Comparison of ENCODE assay signal across 8 cellular contexts in the genomic region with DNA sequence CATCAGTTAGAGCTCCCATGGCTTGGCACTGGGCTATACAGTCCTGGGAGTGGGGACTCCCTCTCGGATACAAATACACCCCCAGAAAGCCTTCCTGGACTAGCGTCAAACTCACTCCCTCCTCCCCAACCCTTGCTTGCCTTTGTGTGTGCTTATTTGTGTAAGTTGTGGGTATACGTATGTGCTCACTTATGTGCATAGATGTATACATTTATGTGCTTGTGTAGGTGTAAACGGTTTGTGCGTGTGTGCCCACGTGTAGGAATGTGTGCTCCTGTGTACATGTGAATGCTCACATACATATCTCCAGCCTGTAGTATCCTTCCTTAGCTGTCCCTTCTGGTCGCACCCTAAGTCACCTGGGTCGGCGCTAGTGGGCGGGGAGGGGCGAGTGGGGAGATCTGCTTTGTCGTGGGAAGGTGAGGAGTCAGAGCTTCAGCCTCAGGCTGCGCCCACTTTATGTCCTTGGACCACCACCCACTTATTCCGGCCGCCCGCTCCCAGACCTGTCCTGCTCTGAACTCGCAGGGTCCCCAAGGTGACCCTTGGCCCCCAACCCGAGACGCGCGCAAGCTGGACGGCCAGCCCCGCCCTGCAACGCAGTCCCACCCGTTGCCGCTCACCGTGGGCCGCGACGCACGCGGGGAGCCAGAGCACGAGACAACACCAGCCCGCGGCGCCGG. TPM values are rescaled to one million over a fixed set of nuclear protein-coding genes. Genes with fewer than 3 reads are reported as not detected.
A peak's percentile ranks its signal among the peaks of the same experiment; 100 is the strongest.
DNase-seq lines count a peak whose midpoint lies in the region; ATAC-seq and TF ChIP-seq lines count a peak whose summit lies in the region.

No MANE protein-coding gene starts in this region.

- H3K27me3 ChIP-seq in tibial nerve = no peaks in the 10 kb centered on the region

- WGBS in tibial nerve, 2 donors = 1 to 2% methylated on average over 24 to 30 of the region's 37 CpGs

- no peak for TF ChIP-seq POLR2A in tibial nerve (IDR thresholded peaks at IDR 0.05)

- H3K9me3 Mint-ChIP-seq in memory B cell = no peaks in the 10 kb centered on the region

- H3K4me1 ChIP-seq in OCI-LY7 (ENCODE audit: insufficient read depth, low read length, poor library complexity, severe bottlenecking) = peaks cover 26% of the 10 kb centered on the region
- H3K4me1 ChIP-seq in tibial nerve = peaks cover 0 to 35% (median 7%) of the 10 kb centered on the region in 4 donors

- H3K4me3 ChIP-seq in OCI-LY7 (ENCODE audit: low read depth, low read length, poor library complexity, severe bottlenecking) (peak overlapping the region; percentile 93), tibial nerve (peak overlapping the region; percentile 49 to 80 (median 78))

- peaks cover 52% of the 10 kb centered on the region for H3K36me3 ChIP-seq in OCI-LY7 (ENCODE audit: insufficient read depth, low read length)
- H3K36me3 ChIP-seq in tibial nerve = peaks cover 0 to 26% (median 0%) of the 10 kb centered on the region in 3 donors

- peak; percentile 26 for TF ChIP-seq CTCF in GM12873 (IDR thresholded peaks at IDR 0.05; ENCODE audit: insufficient read depth, low read depth, low read length, missing control alignments)
- TF ChIP-seq CTCF in OCI-LY7 (conservative IDR thresholded peaks at IDR 0.05; ENCODE audit: low read length) = peak; percentile 58
- no peak for TF ChIP-seq CTCF in tibial nerve (IDR thresholded peaks at IDR 0.05)

- peak overlapping the region; percentile 97 for H3K4me2 ChIP-seq in OCI-LY7 (ENCODE audit: low read length)

- TSS peak; percentile 61 for BruUV-seq in OCI-LY7 (replicated peaks; lab: Mats Ljungman, UMichigan)

- ATAC-seq in GM21825 (IDR thresholded peaks at IDR 0.05; ENCODE audit: unreplicated experiment) (peak; percentile 6), memory B cell (ENCODE audit: low read depth) (no peak), HG03460 (IDR thresholded peaks at IDR 0.05; ENCODE audit: unreplicated experiment) (no peak)

- peaks cover 26% of the 10 kb centered on the region for H3K4me1 Mint-ChIP-seq in memory B cell

- peaks cover 23% of the 10 kb centered on the region for H4K20me1 ChIP-seq in OCI-LY7 (ENCODE audit: insufficient read depth, low read length)

- TF ChIP-seq EP300 in tibial nerve (IDR thresholded peaks at IDR 0.05) = no peak

- H3K79me2 ChIP-seq in OCI-LY7 (ENCODE audit: insufficient read depth, low read depth, low read length) = peaks cover 35% of the 10 kb centered on the region

- intact Hi-C loops in OCI-LY7 (cut with micrococcal nuclease; ENCODE audit: unreplicated experiment) = no loop called here

- POLR2A ChIA-PET in OCI-LY7 (lab: Charles Lee) = interaction anchor here (0.5 to 2.8 kb wide), 12 partner anchors 8 to 967 kb away, joined by 3 to 10 read pairs (median 4); a partner anchor contains a TSS

- CTCF ChIA-PET in OCI-LY7 (lab: Charles Lee; ENCODE audit: unreplicated experiment) = interaction anchor here (1.5 kb wide), 2 partner anchors 19 to 20 kb away, joined by 3 to 5 read pairs; no protein-coding TSS in a partner anchor

- peak overlapping the region; percentile 96 for H3K27ac Mint-ChIP-seq in memory B cell

- H3K9me3 ChIP-seq in OCI-LY7 (ENCODE audit: low read length) (no peaks in the 10 kb centered on the region), tibial nerve (no peaks in the 10 kb centered on the region)

- DNase-seq in OCI-LY7 (ENCODE audit: low spot score) = peak; percentile 53
- DNase-seq in caudate nucleus (lab: John Stamatoyannopoulos, UW) = peak in 8 of 61 donors; percentile 21 to 65 (median 60)
- peak in 1 of 2 donors; percentile 37 for DNase-seq in memory B cell (ENCODE audit: low spot score in 2 of 2)
- DNase-seq in tibial nerve (ENCODE audit: low spot score in 2 of 2) = peak in 1 of 2 donors; percentile 14
- no peak for DNase-seq in NCI-H2107 (lab: John Stamatoyannopoulos, UW)

- H3K27ac ChIP-seq in OCI-LY7 (ENCODE audit: low read depth, low read length, poor library complexity, severe bottlenecking) (peak overlapping the region; percentile 43), caudate nucleus (ENCODE audit: low read depth, low read length) (peak overlapping the region; percentile 7), tibial nerve (peak overlapping the region in 3 of 4 donors; percentile 64 to 95 (median 70))

- H3K36me3 Mint-ChIP-seq in memory B cell = peaks cover 2% of the 10 kb centered on the region

- peak overlapping the region; percentile 94 for H3K4me3 Mint-ChIP-seq in memory B cell

- no peaks in the 10 kb centered on the region for H3K27me3 Mint-ChIP-seq in memory B cell

- H3K9me2 ChIP-seq in OCI-LY7 (ENCODE audit: insufficient read depth, low read length) = no peaks in the 10 kb centered on the region

- H2AFZ ChIP-seq in OCI-LY7 (ENCODE audit: low read length) = peak overlapping the region; percentile 68; the same call in 1 of the 2 replicates

RNA-seq across cellular contexts. Expression of a gene that starts 0.4 kb away (rescaled TPM):
- 25.3 and 25.9 TPM in 2 replicates for total RNA-seq in OCI-LY7 (2014; rRNA removed; shearing (Covaris generic))
- total RNA-seq in OCI-LY7 (2022) (20.6 and 23.0 TPM in 2 replicates), tibial nerve (10 to 100 TPM; 14.4 to 31.5 (median 21.5) TPM)

RNA-seq across cellular contexts. Expression of a gene that starts 1.5 kb away (rescaled TPM):
- total RNA-seq in OCI-LY7 (2014; rRNA removed; shearing (Covaris generic)) = 334 and 378 TPM in 2 replicates
- total RNA-seq in OCI-LY7 (2022) (307 and 347 TPM in 2 replicates), tibial nerve (100 to 1,000 TPM; 194 to 245 (median 212) TPM)

RNA-seq across cellular contexts. Expression of a gene that starts 18.6 kb away (rescaled TPM):
- 32.9 and 42.2 TPM in 2 replicates for total RNA-seq in OCI-LY7 (2014; rRNA removed; shearing (Covaris generic))
- total RNA-seq in OCI-LY7 (2022) (33.2 and 38.2 TPM in 2 replicates), tibial nerve (10 to 100 TPM; 13.8 to 32.4 (median 18.7) TPM)

RNA-seq across cellular contexts. Expression of a gene that starts 30.2 kb away (rescaled TPM):
- not detected in 2 replicates for total RNA-seq in OCI-LY7 (2014; rRNA removed; shearing (Covaris generic))
- total RNA-seq in OCI-LY7 (2022) (not detected in 2 replicates), tibial nerve (not detected)

RNA-seq across cellular contexts. Expression of a gene that starts 51.7 kb away (rescaled TPM):
- 17.0 and 20.4 TPM in 2 replicates for total RNA-seq in OCI-LY7 (2014; rRNA removed; shearing (Covaris generic))
- total RNA-seq in OCI-LY7 (2022) (52.2 and 57.9 TPM in 2 replicates), tibial nerve (10 to 100 TPM in 1 of 4 donors, 1 to 10 TPM in 2, under 1 TPM in 1; 0.84 to 13.9 (median 4.4) TPM)

Comparison
In these comparisons a context has a peak if more than half of its experiments do, and no peak if none do; other contexts are left out.
1. CTCF ChIP-seq: peak in GM12873 (single experiment) and OCI-LY7 (single experiment); none in tibial nerve (0 of 5).
2. H3K27ac ChIP-seq: peak in every context shown above with its lines; median percentile 70 in tibial nerve; 43 in OCI-LY7; 7 in caudate nucleus.